14 cellular contexts compared by ENCODE assay signal in the genomic region with DNA sequence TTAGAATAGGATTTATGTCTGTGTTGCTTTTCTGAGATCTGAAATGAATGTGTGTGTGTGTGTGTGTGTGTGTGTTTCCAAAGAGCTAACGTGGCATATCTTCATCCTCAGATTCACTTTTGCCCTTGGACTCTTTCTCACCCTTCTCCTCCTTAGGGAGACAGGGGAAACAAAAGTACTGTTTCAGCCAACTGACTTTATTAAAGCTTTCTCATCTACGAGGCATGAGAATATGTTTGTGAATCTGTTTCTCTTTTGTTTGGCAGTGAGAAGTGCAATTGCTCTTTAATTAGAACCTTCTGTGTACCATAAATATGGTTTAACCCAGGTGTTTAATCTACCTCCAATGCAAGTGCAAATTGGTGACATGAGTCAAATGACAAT.
DNase-seq lines count a peak whose midpoint lies in the region; ATAC-seq, FAIRE-seq and TF ChIP-seq lines count a peak whose summit lies in the region.
"Had no signal": no experiment of that assay in that cellular context is flagged by ENCODE, and none has a peak within 500 bp of the region (broad histone marks: within the 10 kb centered on the region; RNA-seq: fewer than 3 reads in every experiment).

No MANE protein-coding gene starts in this region.

- no peak overlapping the region for H3K4me3 ChIP-seq in stomach

- H3K27me3 ChIP-seq in stomach, result no peaks in the 10 kb centered on the region

- TF ChIP-seq POLR2A in stomach (IDR thresholded peaks at IDR 0.05) (no peak), GM12891 (IDR thresholded peaks at IDR 0.05; ENCODE audit: low read depth, low read length) (no peak)

- peaks cover 5% of the 10 kb centered on the region for H3K9me3 Mint-ChIP-seq in chondrocyte (ENCODE audit: low read depth)
- H3K9me3 Mint-ChIP-seq: activated naive CD4-positive, alpha-beta T cell treated with anti-CD3 and anti-CD28 coated beads, Interleukin-2, amount 50 U/mL, for 24 hours had no signal

- no peaks in the 10 kb centered on the region for H3K36me3 ChIP-seq in stomach

- no peak for ATAC-seq in GM21526 (IDR thresholded peaks at IDR 0.05; ENCODE audit: low FRiP score, unreplicated experiment)
- ATAC-seq: activated CD8-positive, alpha-beta T cell treated with anti-CD3 and anti-CD28 coated beads, Interleukin-2, amount 10 ng/mL, durations not matched to agents 7 days and 5 days had no signal

- TF ChIP-seq EP300 in stomach (IDR thresholded peaks at IDR 0.05), result no peak

- peaks cover 67% of the 10 kb centered on the region for H3K4me1 Mint-ChIP-seq in chondrocyte (ENCODE audit: low read depth)
- H3K4me1 Mint-ChIP-seq: activated naive CD4-positive, alpha-beta T cell treated with anti-CD3 and anti-CD28 coated beads, Interleukin-2, amount 50 U/mL, for 24 hours had no signal

- no peaks in the 10 kb centered on the region for H3K36me3 Mint-ChIP-seq in chondrocyte (ENCODE audit: low read depth)
- H3K36me3 Mint-ChIP-seq: activated naive CD4-positive, alpha-beta T cell treated with anti-CD3 and anti-CD28 coated beads, Interleukin-2, amount 50 U/mL, for 24 hours had no signal

- peaks cover 0 to 26% (median 9%) of the 10 kb centered on the region in 4 donors for H3K4me1 ChIP-seq in stomach

- FAIRE-seq in GM12891 (lab: Jason Lieb, UNC), result no peak
- FAIRE-seq: GM19239 had no signal

- H3K4me3 Mint-ChIP-seq in chondrocyte (ENCODE audit: unreplicated experiment), result peak overlapping the region; percentile 38
- H3K4me3 Mint-ChIP-seq: activated CD8-positive, alpha-beta T cell treated with anti-CD3 and anti-CD28 coated beads, Interleukin-2, amount 10 ng/mL, durations not matched to agents 7 days and 5 days; activated naive CD4-positive, alpha-beta T cell treated with anti-CD3 and anti-CD28 coated beads, Interleukin-2, amount 50 U/mL, for 24 hours had no signal

- no peaks in the 10 kb centered on the region for H3K9me3 ChIP-seq in stomach

- peak overlapping the region in 4 of 5 donors; percentile 66 to 84 (median 78) for H3K27ac ChIP-seq in stomach
- H3K27ac ChIP-seq: C4-2B had no signal

- DNase-seq in HCEC 1CT (peak; percentile 43), chondrocyte (ENCODE audit: low spot score) (no peak), left kidney (ENCODE audit: low read depth, low spot score) (peak; percentile 21), stomach (no peak), GM12891 (ENCODE audit: insufficient read length, low spot score) (no peak), NOMO-1 treated with DMSO at 0.1 percent for 48 hours (lab: John Stamatoyannopoulos, UW; ENCODE audit: unreplicated experiment) (no peak)
- DNase-seq in central memory CD4-positive, alpha-beta T cell, result no peak
- DNase-seq: activated CD8-positive, alpha-beta T cell treated with anti-CD3 and anti-CD28 coated beads, Interleukin-2, amount 10 ng/mL, durations not matched to agents 7 days and 5 days; islet precursor cell; NCI-H82 had no signal

- TF ChIP-seq CTCF in chondrocyte (IDR thresholded peaks at IDR 0.05) (no peak), stomach (IDR thresholded peaks at IDR 0.05) (no peak)

- peak overlapping the region; percentile 98 for H3K27ac Mint-ChIP-seq in chondrocyte (ENCODE audit: unreplicated experiment)
- H3K27ac Mint-ChIP-seq: activated CD8-positive, alpha-beta T cell treated with anti-CD3 and anti-CD28 coated beads, Interleukin-2, amount 10 ng/mL, durations not matched to agents 7 days and 5 days; activated naive CD4-positive, alpha-beta T cell treated with anti-CD3 and anti-CD28 coated beads, Interleukin-2, amount 50 U/mL, for 24 hours had no signal

- intact Hi-C loops in stomach (cut with DNase I; ENCODE audit: low total_unique reads), result no loop called here

- WGBS in stomach, 5 donors, result 24 to 39% (median 34%) methylated on average over 2 of the region's 2 CpGs

- no peaks in the 10 kb centered on the region for H3K27me3 Mint-ChIP-seq in chondrocyte (ENCODE audit: low read depth)
- H3K27me3 Mint-ChIP-seq: activated naive CD4-positive, alpha-beta T cell treated with anti-CD3 and anti-CD28 coated beads, Interleukin-2, amount 50 U/mL, for 24 hours had no signal

TF ChIP-seq in GM12891, 5 proteins besides CTCF, POLR2A, EP300 and RAD21:
- TF ChIP-seq TAF1 (IDR thresholded peaks at IDR 0.05; ENCODE audit: low read depth, low read length), result no peak
- TF ChIP-seq SPI1 (IDR thresholded peaks at IDR 0.05; ENCODE audit: low read depth, low read length), result no peak
- no peak for TF ChIP-seq POU2F2 (IDR thresholded peaks at IDR 0.05; ENCODE audit: low read depth, low read length)
- no peak for TF ChIP-seq POLR2AphosphoS5 (IDR thresholded peaks at IDR 0.05; ENCODE audit: low read depth, low read length)
- no peak for TF ChIP-seq PAX5 (IDR thresholded peaks at IDR 0.05; ENCODE audit: insufficient read depth, low read length, severe bottlenecking)

Comparison
In these comparisons a context has a peak if more than half of its experiments do, and no peak if none do; other contexts are left out.
1. DNase-seq: peak in HCEC 1CT (single experiment) and left kidney (single experiment); none in chondrocyte (single experiment), stomach (single experiment), GM12891 (single experiment), central memory CD4-positive, alpha-beta T cell (single experiment) and NOMO-1 treated with DMSO at 0.1 percent for 48 hours (single experiment).